20 cellular contexts compared by ENCODE assay signal in genomic region chr9:91864372-91864771, GRCh38.
"Had no signal": no experiment of that assay in that cellular context is flagged by ENCODE, and none has a peak within 500 bp of the region (broad histone marks: within the 10 kb centered on the region; RNA-seq: fewer than 3 reads in every experiment).

No MANE protein-coding gene starts in this region.

- H3K36me3 Mint-ChIP-seq: activated CD4-positive, alpha-beta memory T cell treated with anti-CD3 and anti-CD28 coated beads for 36 hours; activated CD8-positive, alpha-beta memory T cell treated with anti-CD3 and anti-CD28 coated beads, Interleukin-2, amount 10 ng/mL, durations not matched to agents 7 days and 5 days; activated naive CD8-positive, alpha-beta T cell treated with anti-CD3 and anti-CD28 coated beads for 36 hours; T-cell had no signal

- H3K4me3 ChIP-seq: body of pancreas, colonic mucosa, left ventricle myocardium inferior, pancreas, tibial nerve had no signal

- H3K27me3 ChIP-seq: body of pancreas, colonic mucosa, pancreas, tibial nerve had no signal

- H3K9me3 ChIP-seq: body of pancreas, colonic mucosa, left ventricle myocardium inferior, pancreas, tibial nerve had no signal

- H3K27ac Mint-ChIP-seq: activated CD4-positive, alpha-beta memory T cell treated with anti-CD3 and anti-CD28 coated beads for 36 hours; activated CD4-positive, alpha-beta T cell treated with anti-CD3 and anti-CD28 coated beads for 36 hours; activated CD8-positive, alpha-beta memory T cell treated with anti-CD3 and anti-CD28 coated beads, Interleukin-2, amount 10 ng/mL, durations not matched to agents 7 days and 5 days; activated naive CD8-positive, alpha-beta T cell treated with anti-CD3 and anti-CD28 coated beads for 36 hours; T-cell; WTC11 had no signal

- H3K4me1 ChIP-seq: body of pancreas, colonic mucosa, left ventricle myocardium inferior, pancreas, tibial nerve had no signal

- DNase-seq: activated CD4-positive, alpha-beta memory T cell treated with anti-CD3 and anti-CD28 coated beads for 36 hours; activated CD4-positive, alpha-beta T cell treated with anti-CD3 and anti-CD28 coated beads for 36 hours; activated CD8-positive, alpha-beta memory T cell treated with anti-CD3 and anti-CD28 coated beads, Interleukin-2, amount 10 ng/mL, durations not matched to agents 7 days and 5 days; activated naive CD8-positive, alpha-beta T cell treated with anti-CD3 and anti-CD28 coated beads for 36 hours; amygdala; body of pancreas; central memory CD4-positive, alpha-beta T cell; colonic mucosa; foreskin fibroblast; kidney; left ventricle myocardium inferior; mammary epithelial cell; pancreas; stimulated activated CD4-positive, alpha-beta T cell treated with anti-CD3 and anti-CD28 coated beads, Interleukin-12 subunit alpha, Interleukin-12 subunit beta, amount 100 ng/mL, for 4 hours; stimulated activated CD4-positive, alpha-beta T cell treated with anti-CD3 and anti-CD28 coated beads, Interleukin-1b, Interleukin-23, amount 100 ng/mL, for 48 hours; stimulated activated CD8-positive, alpha-beta memory T cell treated with anti-CD3 and anti-CD28 coated beads, Interleukin-4, amount 100 ng/mL, for 48 hours; stimulated activated naive CD4-positive, alpha-beta T cell; T-cell had no signal

- H3K4me1 Mint-ChIP-seq: activated CD8-positive, alpha-beta memory T cell treated with anti-CD3 and anti-CD28 coated beads, Interleukin-2, amount 10 ng/mL, durations not matched to agents 7 days and 5 days; activated naive CD8-positive, alpha-beta T cell treated with anti-CD3 and anti-CD28 coated beads for 36 hours had no signal

- H3K27ac ChIP-seq: body of pancreas, colonic mucosa, left ventricle myocardium inferior, pancreas, tibial nerve had no signal

- H3K4me3 Mint-ChIP-seq: activated CD4-positive, alpha-beta memory T cell treated with anti-CD3 and anti-CD28 coated beads for 36 hours; activated CD4-positive, alpha-beta T cell treated with anti-CD3 and anti-CD28 coated beads for 36 hours; activated CD8-positive, alpha-beta memory T cell treated with anti-CD3 and anti-CD28 coated beads, Interleukin-2, amount 10 ng/mL, durations not matched to agents 7 days and 5 days; activated naive CD8-positive, alpha-beta T cell treated with anti-CD3 and anti-CD28 coated beads for 36 hours; T-cell; WTC11 had no signal

- H3K9me3 Mint-ChIP-seq: activated CD4-positive, alpha-beta memory T cell treated with anti-CD3 and anti-CD28 coated beads for 36 hours; activated naive CD8-positive, alpha-beta T cell treated with anti-CD3 and anti-CD28 coated beads for 36 hours; T-cell had no signal

- H3K36me3 ChIP-seq: colonic mucosa, left ventricle myocardium inferior, pancreas, tibial nerve had no signal
